Comparison of ENCODE assay signal across 17 cellular contexts in the genomic region with DNA sequence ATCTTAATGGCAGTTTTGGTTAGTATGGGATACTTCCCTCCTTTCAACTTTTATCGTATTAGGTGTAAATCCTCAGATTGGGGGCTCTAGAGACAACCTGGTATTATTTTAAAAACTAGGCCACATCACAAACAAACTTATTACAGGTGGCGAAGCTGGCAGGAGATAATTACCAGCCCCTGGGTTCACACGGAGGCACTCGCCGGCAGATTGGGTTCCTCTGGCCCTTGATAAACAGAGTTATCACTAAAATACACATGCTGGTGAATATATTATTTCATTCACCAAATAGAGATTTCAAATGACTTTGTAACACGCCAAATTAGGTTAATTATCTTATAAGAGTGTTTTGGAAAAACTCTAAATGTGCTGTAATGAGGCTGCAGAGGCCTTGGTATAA.
"Had no signal": no experiment of that assay in that cellular context is flagged by ENCODE, and none has a peak within 500 bp of the region (broad histone marks: within the 10 kb centered on the region; RNA-seq: fewer than 3 reads in every experiment).

No MANE protein-coding gene starts in this region.

- DNase-seq: dorsolateral prefrontal cortex; effector CD8-positive, alpha-beta T cell; heart left ventricle; hypothalamus; kidney glomerular epithelial cell; naive thymus-derived CD4-positive, alpha-beta T cell; nephron progenitor cell; spleen; stimulated activated CD4-positive, alpha-beta T cell treated with anti-CD3 and anti-CD28 coated beads, Interleukin-15, amount 100 ng/mL, for 24 hours; stimulated activated CD4-positive, alpha-beta T cell treated with anti-CD3 and anti-CD28 coated beads, Interleukin-1b, Interleukin-23, amount 100 ng/mL, for 48 hours; stimulated activated CD4-positive, alpha-beta T cell treated with anti-CD3 and anti-CD28 coated beads, Interleukin-4, amount 100 ng/mL, for 24 hours; tibial artery; upper lobe of left lung; uterus had no signal

- ATAC-seq: esophagus mucosa; heart left ventricle; naive thymus-derived CD4-positive, alpha-beta T cell; sciatic nerve; stimulated activated memory B cell treated with anti-CD40 and anti-IgM and Interleukin-4, amounts not matched to agents 10 μg/mL and 1 μg/mL and 100 μg/mL, for 72 hours had no signal
